In the genomic region with DNA sequence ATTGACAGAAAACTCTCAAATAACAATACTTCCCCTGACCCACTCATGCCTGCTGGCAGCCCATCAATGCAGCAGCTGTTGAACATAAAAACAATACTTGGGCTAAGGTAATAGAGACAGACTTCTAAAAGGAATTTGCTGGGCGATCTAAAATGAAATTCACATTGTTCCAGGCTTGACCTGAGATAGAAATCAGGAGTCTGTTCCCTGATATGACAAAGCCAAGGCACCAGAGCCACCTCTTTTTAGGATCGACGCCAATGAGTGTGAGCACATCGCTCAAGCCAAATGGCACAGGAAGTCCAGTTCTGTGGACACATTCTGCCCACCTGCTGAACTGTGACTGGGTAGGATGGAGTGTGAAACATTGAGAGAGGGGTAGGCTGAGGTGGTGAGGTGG, we compare ENCODE assay signal across 2 cellular contexts.
A peak's percentile ranks its signal among the peaks of the same experiment; 100 is the strongest.
TF ChIP-seq lines count a peak whose summit lies in the region.

No MANE protein-coding gene starts in this region.

TF ChIP-seq in liver, 16 proteins besides CTCF, POLR2A, EP300 and RAD21:
- no peak for TF ChIP-seq HNF4G (IDR thresholded peaks at IDR 0.05)
- TF ChIP-seq FOXA2 (IDR thresholded peaks at IDR 0.05) = no peak
- TF ChIP-seq RXRA (IDR thresholded peaks at IDR 0.05) = peak; percentile 32 to 69
- TF ChIP-seq HNF4A (conservative IDR thresholded peaks at IDR 0.05) = peak; percentile 33 to 67
- TF ChIP-seq SP1 (IDR thresholded peaks at IDR 0.05) = peak; percentile 9
- TF ChIP-seq, protein P1, sequence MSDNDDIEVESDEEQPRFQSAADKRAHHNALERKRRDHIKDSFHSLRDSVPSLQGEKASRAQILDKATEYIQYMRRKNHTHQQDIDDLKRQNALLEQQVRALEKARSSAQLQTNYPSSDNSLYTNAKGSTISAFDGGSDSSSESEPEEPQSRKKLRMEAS (IDR thresholded peaks at IDR 0.05) = peak; percentile 55
- TF ChIP-seq YY1 (IDR thresholded peaks at IDR 0.05) = peak; percentile 28
- TF ChIP-seq GABPA (IDR thresholded peaks at IDR 0.05 in 1 of 2, conservative IDR thresholded peaks at IDR 0.05 in 1 of 2) = peak in 1 of 2 donors; percentile 58

TF ChIP-seq in HepG2, 621 proteins besides CTCF, POLR2A, EP300 and RAD21:
- no peak for TF ChIP-seq ZNF383 (CRISPR knock-in tag; IDR thresholded peaks at IDR 0.05; ENCODE audit: borderline replicate concordance)
- TF ChIP-seq SSRP1 (CRISPR knock-in tag; IDR thresholded peaks at IDR 0.05) = no peak
- TF ChIP-seq ZNF577 (CRISPR knock-in tag; IDR thresholded peaks at IDR 0.05; ENCODE audit: borderline replicate concordance, low read depth) = no peak
- TF ChIP-seq ATF7-NPFF (CRISPR knock-in tag; IDR thresholded peaks at IDR 0.05; ENCODE audit: low read depth) = no peak
- TF ChIP-seq KAT2B (IDR thresholded peaks at IDR 0.05; ENCODE audit: borderline replicate concordance, low read depth, low read length) = no peak
- no peak for TF ChIP-seq ZFP82 (CRISPR knock-in tag; IDR thresholded peaks at IDR 0.05; ENCODE audit: borderline replicate concordance)
- TF ChIP-seq ZNF616 (CRISPR knock-in tag; IDR thresholded peaks at IDR 0.05; ENCODE audit: low read depth) = no peak
- no peak for TF ChIP-seq RAD51 (IDR thresholded peaks at IDR 0.05; ENCODE audit: borderline replicate concordance)
